9 cellular contexts compared by ENCODE assay signal in the genomic region with DNA sequence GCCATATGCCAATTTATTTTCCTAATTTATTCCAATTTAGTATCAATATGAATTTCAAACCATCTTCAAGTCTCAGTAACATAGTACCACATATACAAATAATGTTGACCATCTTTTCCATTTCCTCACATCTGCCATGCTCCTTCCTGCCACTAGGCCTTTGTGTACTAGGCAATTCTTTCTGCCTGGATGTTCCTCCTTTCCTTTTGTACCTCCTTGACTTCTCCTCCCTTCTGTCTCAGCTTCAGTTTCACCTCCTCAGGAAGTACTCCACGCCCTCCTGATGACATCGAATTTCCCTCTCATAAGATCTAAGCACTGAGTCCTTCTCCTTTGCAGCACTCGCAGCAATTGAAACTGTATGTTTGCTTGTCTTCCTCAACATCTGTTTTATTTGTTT. TPM values are rescaled to one million over a fixed set of nuclear protein-coding genes. Genes with fewer than 3 reads are reported as not detected.
DNase-seq lines count a peak whose midpoint lies in the region; ATAC-seq and TF ChIP-seq lines count a peak whose summit lies in the region.
"Had no signal": no experiment of that assay in that cellular context is flagged by ENCODE, and none has a peak within 500 bp of the region (broad histone marks: within the 10 kb centered on the region; RNA-seq: fewer than 3 reads in every experiment).

No MANE protein-coding gene starts in this region.

- no peaks in the 10 kb centered on the region for H3K36me3 ChIP-seq in heart right ventricle

- intact Hi-C loops in heart right ventricle (cut with DNase I), result loop anchor here in 6 of 10 donors (2.0 to 10.0 kb wide), 6 partner anchors 42 to 97 kb away; partner anchors contain the start of gene MEF2C (in 4 of the 6)

- H3K4me3 ChIP-seq in heart right ventricle, result peak overlapping the region in 5 of 10 donors; percentile 8 to 30 (median 25)

- ATAC-seq in heart right ventricle, result peak in 4 of 8 donors; percentile 6 to 46 (median 21)

- H3K9me3 ChIP-seq in heart right ventricle, result no peaks in the 10 kb centered on the region

- WGBS in heart right ventricle, 2 donors, result 60 to 61% methylated on average over 3 of the region's 3 CpGs

- TF ChIP-seq CTCF in heart right ventricle (IDR thresholded peaks at IDR 0.05), result peak in 7 of 9 donors; percentile 23 to 45 (median 37)

- H3K4me1 ChIP-seq in heart right ventricle, result peaks cover 4 to 100% (median 94%) of the 10 kb centered on the region in 9 donors

- DNase-seq in DMS53 (lab: John Stamatoyannopoulos, UW) (peak; percentile 6), DMS53 treated with DMSO at 0.1 percent for 48 hours (lab: John Stamatoyannopoulos, UW; ENCODE audit: unreplicated experiment) (no peak), SKM-1 treated with dmso at 0.1 percent for 144 hours (lab: John Stamatoyannopoulos, UW; ENCODE audit: unreplicated experiment) (peak; percentile 71), heart right ventricle (no peak), NK-92 (lab: John Stamatoyannopoulos, UW; ENCODE audit: unreplicated experiment) (no peak), NCI-H2171 treated with DMSO at 0.1 percent for 48 hours (lab: John Stamatoyannopoulos, UW) (no peak), germinal center (ENCODE audit: low spot score) (no peak)

- no peaks in the 10 kb centered on the region for H3K27me3 ChIP-seq in heart right ventricle

- H3K27ac ChIP-seq in heart right ventricle (peak overlapping the region; percentile 45 to 92 (median 80)), temporal lobe (ENCODE audit: low read depth, low read length) (peak overlapping the region; percentile 23)
- H3K27ac ChIP-seq: 22Rv1 had no signal

RNA-seq across cellular contexts. Expression of gene MEF2C, which starts 53.9 kb away (rescaled TPM):
- total RNA-seq in heart right ventricle (10 to 100 TPM; 38.8 to 88.7 (median 70.0) TPM), temporal lobe (951 TPM)
- polyA plus RNA-seq in heart right ventricle, result 10 to 100 TPM; 11.2 to 25.6 TPM

Comparison
In these comparisons a context has a peak if more than half of its experiments do, and no peak if none do; other contexts are left out.
1. DNase-seq: peak in DMS53 (single experiment) and SKM-1 treated with dmso at 0.1 percent for 144 hours (single experiment); none in DMS53 treated with DMSO at 0.1 percent for 48 hours (single experiment), heart right ventricle (0 of 2), NK-92 (single experiment), NCI-H2171 treated with DMSO at 0.1 percent for 48 hours (single experiment) and germinal center (single experiment).
2. RNA of gene MEF2C, which starts 53.9 kb away (total RNA-seq): 951 TPM in temporal lobe (single experiment); 38.8 to 88.7 TPM in heart right ventricle; every median in the first group is over 10 times any median in the second.